In genomic region chr15:43258781-43259180, GRCh38 we compare ENCODE assay signal across 6 cellular contexts. TPM values are rescaled to one million over a fixed set of nuclear protein-coding genes. Genes with fewer than 3 reads are reported as not detected.
"Had no signal": no experiment of that assay in that cellular context is flagged by ENCODE, and none has a peak within 500 bp of the region (broad histone marks: within the 10 kb centered on the region; RNA-seq: fewer than 3 reads in every experiment).

No MANE protein-coding gene starts in this region.

- H3K9me3 Mint-ChIP-seq: GM23338, H9 had no signal

- DNase-seq: H9, HCEC 1CT, IMR-90 had no signal

- H3K4me3 ChIP-seq: GM23338 had no signal

- H3K4me3 Mint-ChIP-seq: GM23338, H9 had no signal

- H3K4me1 Mint-ChIP-seq: GM23338, H9 had no signal

- H3K27ac Mint-ChIP-seq: GM23338, H9 had no signal

RNA-seq across cellular contexts. Expression of gene TGM5, which starts 7.9 kb away (rescaled TPM):
- total RNA-seq: GM23338, H1, H9, HT-29, IMR-90 had no signal
- polyA plus RNA-seq: GM23338, H1, IMR-90 had no signal

RNA-seq across cellular contexts. Expression of gene EPB42, which starts 38.0 kb away (rescaled TPM):
- total RNA-seq: GM23338, H1, H9, HT-29, IMR-90 had no signal
- polyA plus RNA-seq: GM23338, H1, IMR-90 had no signal

RNA-seq across cellular contexts. Expression of gene TGM7, which starts 43.3 kb away (rescaled TPM):
- total RNA-seq: GM23338, H1, H9, HT-29, IMR-90 had no signal
- polyA plus RNA-seq: IMR-90 had no signal
